Comparison of ENCODE assay signal across 17 cellular contexts in the genomic region with DNA sequence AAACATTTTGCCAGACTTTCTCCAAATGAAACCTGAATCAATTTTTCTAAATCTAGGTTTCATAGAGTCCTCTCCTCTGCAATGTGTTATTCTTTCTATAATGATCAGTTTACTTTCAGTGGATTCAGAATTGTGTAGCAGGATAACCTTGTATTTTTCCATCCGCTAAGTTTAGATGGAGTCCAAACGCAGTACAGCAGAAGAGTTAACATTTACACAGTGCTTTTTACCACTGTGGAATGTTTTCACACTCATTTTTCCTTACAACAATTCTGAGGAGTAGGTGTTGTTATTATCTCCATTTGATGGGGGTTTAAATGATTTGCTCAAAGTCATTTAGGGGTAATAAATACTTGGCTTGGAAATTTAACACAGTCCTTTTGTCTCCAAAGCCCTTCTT. TPM values are rescaled to one million over a fixed set of nuclear protein-coding genes. Genes with fewer than 3 reads are reported as not detected.
"Had no signal": no experiment of that assay in that cellular context is flagged by ENCODE, and none has a peak within 500 bp of the region (broad histone marks: within the 10 kb centered on the region; RNA-seq: fewer than 3 reads in every experiment).

No MANE protein-coding gene starts in this region.

- H3K9me3 Mint-ChIP-seq: activated naive CD8-positive, alpha-beta T cell treated with anti-CD3 and anti-CD28 coated beads, Interleukin-2, amount 10 ng/mL, durations not matched to agents 7 days and 5 days; effector memory CD8-positive, alpha-beta T cell had no signal

- H3K36me3 ChIP-seq: breast epithelium had no signal

- H3K27ac ChIP-seq: breast epithelium, upper lobe of left lung had no signal

- H3K4me1 Mint-ChIP-seq: activated naive CD8-positive, alpha-beta T cell treated with anti-CD3 and anti-CD28 coated beads, Interleukin-2, amount 10 ng/mL, durations not matched to agents 7 days and 5 days had no signal

- H3K27ac Mint-ChIP-seq: activated naive CD8-positive, alpha-beta T cell treated with anti-CD3 and anti-CD28 coated beads, Interleukin-2, amount 10 ng/mL, durations not matched to agents 7 days and 5 days; effector memory CD8-positive, alpha-beta T cell; stimulated activated naive B cell treated with anti-CD40 and anti-IgM and Interleukin-4, amounts not matched to agents 10 μg/mL and 1 μg/mL and 100 μg/mL, for 72 hours had no signal

- H3K36me3 Mint-ChIP-seq: activated naive CD8-positive, alpha-beta T cell treated with anti-CD3 and anti-CD28 coated beads, Interleukin-2, amount 10 ng/mL, durations not matched to agents 7 days and 5 days had no signal

- DNase-seq: activated CD4-positive, alpha-beta T cell treated with anti-CD3 and anti-CD28 coated beads for 4 hours; activated naive CD8-positive, alpha-beta T cell treated with anti-CD3 and anti-CD28 coated beads, Interleukin-2, amount 10 ng/mL, durations not matched to agents 7 days and 5 days; dermis blood vessel endothelial cell; effector memory CD8-positive, alpha-beta T cell; retina; stimulated activated CD4-positive, alpha-beta T cell treated with anti-CD3 and anti-CD28 coated beads, Interleukin-15, amount 100 ng/mL, for 24 hours; stimulated activated CD4-positive, alpha-beta T cell treated with anti-CD3 and anti-CD28 coated beads, Interleukin-4, amount 100 ng/mL, for 1 hour; stimulated activated naive B cell treated with anti-CD40 and anti-IgM and Interleukin-4, amounts not matched to agents 10 μg/mL and 1 μg/mL and 100 μg/mL, for 72 hours; T-helper 2 cell; upper lobe of left lung had no signal

- H3K4me3 ChIP-seq: breast epithelium, upper lobe of left lung had no signal

- H3K27me3 ChIP-seq: breast epithelium, upper lobe of left lung had no signal

- H3K4me1 ChIP-seq: breast epithelium, upper lobe of left lung had no signal

- ATAC-seq: effector memory CD8-positive, alpha-beta T cell; stimulated activated naive B cell treated with anti-CD40 and anti-IgM and Interleukin-4, amounts not matched to agents 10 μg/mL and 1 μg/mL and 100 μg/mL, for 72 hours had no signal

- H3K4me3 Mint-ChIP-seq: activated naive CD8-positive, alpha-beta T cell treated with anti-CD3 and anti-CD28 coated beads, Interleukin-2, amount 10 ng/mL, durations not matched to agents 7 days and 5 days; effector memory CD8-positive, alpha-beta T cell; stimulated activated naive B cell treated with anti-CD40 and anti-IgM and Interleukin-4, amounts not matched to agents 10 μg/mL and 1 μg/mL and 100 μg/mL, for 72 hours had no signal

RNA-seq across cellular contexts. Expression of a gene that starts 20.7 kb away (rescaled TPM):
- total RNA-seq: activated naive CD8-positive, alpha-beta T cell treated with anti-CD3 and anti-CD28 coated beads, Interleukin-2, amount 10 ng/mL, durations not matched to agents 7 days and 5 days; breast epithelium; cerebellum; dermis blood vessel endothelial cell; fibroblast of lung; myocyte; skeletal muscle tissue; subcutaneous adipose tissue; upper lobe of left lung had no signal
- polyA plus RNA-seq: fibroblast of lung, liver had no signal
